ENCODE assay signal across 1 cellular context in the genomic region with DNA sequence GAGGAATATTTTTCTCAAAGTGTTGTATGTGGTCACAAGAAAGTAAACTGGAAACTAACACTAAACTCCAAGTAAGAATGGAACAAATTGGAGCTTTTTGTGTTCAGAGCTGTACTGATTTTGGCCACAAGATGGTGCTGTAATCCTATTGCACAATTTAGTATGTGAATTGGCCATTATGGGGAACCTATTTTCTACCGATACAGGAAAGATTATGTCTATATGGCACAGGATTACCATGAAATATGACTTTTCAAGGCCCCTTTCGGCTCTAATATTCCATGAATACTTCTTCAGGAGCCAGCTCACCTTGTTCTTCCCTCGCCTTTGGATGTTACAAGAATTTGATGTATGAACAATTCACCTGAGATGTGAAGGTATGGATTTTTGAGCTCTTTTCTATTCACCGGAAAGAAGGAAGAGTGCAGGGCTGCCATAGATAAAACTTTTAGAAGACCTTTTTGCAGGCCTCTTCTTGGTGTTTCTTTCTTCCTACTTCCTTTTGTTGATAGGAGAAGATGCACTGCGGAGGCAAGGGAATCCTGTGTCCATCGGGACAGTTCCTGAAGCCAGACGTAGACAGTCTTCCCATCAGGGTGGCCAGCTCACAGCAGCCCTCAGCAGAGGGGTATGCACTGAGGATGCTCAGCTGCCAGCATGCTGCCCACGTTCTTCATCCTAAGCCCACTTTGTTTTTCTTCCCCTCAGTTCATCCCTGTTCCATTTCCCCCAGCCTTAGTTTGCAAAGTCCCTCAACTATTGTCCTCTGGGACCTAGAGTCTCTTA.
TF ChIP-seq lines count a peak whose summit lies in the region.

No MANE protein-coding gene starts in this region.

TF ChIP-seq in IMR-90, 13 proteins besides CTCF, POLR2A, EP300 and RAD21 (continued from another document):
- TF ChIP-seq, protein P1, sequence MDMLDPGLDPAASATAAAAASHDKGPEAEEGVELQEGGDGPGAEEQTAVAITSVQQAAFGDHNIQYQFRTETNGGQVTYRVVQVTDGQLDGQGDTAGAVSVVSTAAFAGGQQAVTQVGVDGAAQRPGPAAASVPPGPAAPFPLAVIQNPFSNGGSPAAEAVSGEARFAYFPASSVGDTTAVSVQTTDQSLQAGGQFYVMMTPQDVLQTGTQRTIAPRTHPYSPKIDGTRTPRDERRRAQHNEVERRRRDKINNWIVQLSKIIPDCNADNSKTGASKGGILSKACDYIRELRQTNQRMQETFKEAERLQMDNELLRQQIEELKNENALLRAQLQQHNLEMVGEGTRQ (IDR thresholded peaks at IDR 0.05; ENCODE audit: low read depth, low read length): no peak
TF ChIP-seq in IMR-90: peak in this region for 2.
